Comparison of ENCODE assay signal across 13 cellular contexts in genomic region chr1:1024421-1025415, GRCh38. TPM values are rescaled to one million over a fixed set of nuclear protein-coding genes. Genes with fewer than 3 reads are reported as not detected.
DNase-seq lines count a peak whose midpoint lies in the region; ATAC-seq and TF ChIP-seq lines count a peak whose summit lies in the region.
"Had no signal": no experiment of that assay in that cellular context is flagged by ENCODE, and none has a peak within 500 bp of the region (broad histone marks: within the 10 kb centered on the region; RNA-seq: fewer than 3 reads in every experiment).

No MANE protein-coding gene starts in this region.

- in situ Hi-C loops in Caki2 (cut with HindIII; ENCODE audit: low pct_unique_long_range_greater_than_20kb, low sequenced_read_pairs), result no loop called here

- H3K9me3 Mint-ChIP-seq in nephron, result no peaks in the 10 kb centered on the region
- no peaks in the 10 kb centered on the region for H3K9me3 Mint-ChIP-seq in CD8-positive, alpha-beta memory T cell
- H3K9me3 Mint-ChIP-seq: activated naive CD4-positive, alpha-beta T cell treated with anti-CD3 and anti-CD28 coated beads, Interleukin-2, amount 50 U/mL, for 72 hours; CD4-positive, CD25-positive, alpha-beta regulatory T cell had no signal

- POLR2A ChIA-PET in CD8-positive, alpha-beta memory T cell (lab: Charles Lee), result interaction anchor here (0.6 kb wide), 1 partner anchor 18 kb away, joined by 3 read pairs; no protein-coding TSS in a partner anchor

- peak overlapping the region in 1 of 3 experiments; percentile 81 for H3K27ac Mint-ChIP-seq in nephron
- no peak overlapping the region for H3K27ac Mint-ChIP-seq in CD8-positive, alpha-beta memory T cell
- H3K27ac Mint-ChIP-seq: activated naive CD4-positive, alpha-beta T cell treated with anti-CD3 and anti-CD28 coated beads, Interleukin-2, amount 50 U/mL, for 72 hours; CD4-positive, CD25-positive, alpha-beta regulatory T cell had no signal

- CTCF ChIA-PET in CD8-positive, alpha-beta memory T cell (lab: Charles Lee), result no interaction called here

- H3K27ac ChIP-seq in RWPE2 (ENCODE audit: poor library complexity, severe bottlenecking), result peak overlapping the region; percentile 96
- no peak overlapping the region for H3K27ac ChIP-seq in CD8-positive, alpha-beta memory T cell (ENCODE audit: low read depth, low read length)

- H3K36me3 ChIP-seq in RWPE2 (ENCODE audit: low read depth), result peaks cover 55% of the 10 kb centered on the region
- H3K36me3 ChIP-seq in CD8-positive, alpha-beta memory T cell (ENCODE audit: insufficient read depth, low read length), result no peaks in the 10 kb centered on the region

- H3K36me3 Mint-ChIP-seq in nephron (ENCODE audit: low read depth), result no peaks in the 10 kb centered on the region
- H3K36me3 Mint-ChIP-seq in CD8-positive, alpha-beta memory T cell, result no peaks in the 10 kb centered on the region
- H3K36me3 Mint-ChIP-seq: activated naive CD4-positive, alpha-beta T cell treated with anti-CD3 and anti-CD28 coated beads, Interleukin-2, amount 50 U/mL, for 72 hours; CD4-positive, CD25-positive, alpha-beta regulatory T cell had no signal

- peak overlapping the region; percentile 26 for H3K4me3 ChIP-seq in RWPE2 (ENCODE audit: severe bottlenecking)
- H3K4me3 ChIP-seq in CD8-positive, alpha-beta memory T cell (ENCODE audit: low read length), result no peak overlapping the region

- peak; percentile 78 for DNase-seq in Caki2 (ENCODE audit: low read depth)
- DNase-seq in RWPE2 (ENCODE audit: low spot score), result peak; percentile 93
- DNase-seq in glomerular visceral epithelial cell (ENCODE audit: extremely low spot score), result peak; percentile 88
- DNase-seq in CD8-positive, alpha-beta memory T cell, result no peak
- DNase-seq: CD4-positive, CD25-positive, alpha-beta regulatory T cell; Kasumi-1 had no signal

- peak overlapping the region in 2 of 3 experiments; percentile 53 to 56 for H3K4me3 Mint-ChIP-seq in nephron
- no peak overlapping the region for H3K4me3 Mint-ChIP-seq in CD8-positive, alpha-beta memory T cell
- H3K4me3 Mint-ChIP-seq: CD4-positive, CD25-positive, alpha-beta regulatory T cell had no signal

- peaks cover 26% of the 10 kb centered on the region for H3K4me1 Mint-ChIP-seq in nephron
- peaks cover 0 to 10% (median 3%) of the 10 kb centered on the region in 3 donors for H3K4me1 Mint-ChIP-seq in CD8-positive, alpha-beta memory T cell

- no peak for TF ChIP-seq CTCF in RWPE2 (IDR thresholded peaks at IDR 0.05; ENCODE audit: poor library complexity, severe bottlenecking)
- TF ChIP-seq CTCF in nephron (IDR thresholded peaks at IDR 0.05; ENCODE audit: unreplicated experiment in 3 of 3), result no peak

- H3K4me1 ChIP-seq in RWPE2 (ENCODE audit: insufficient read depth, poor library complexity, severe bottlenecking), result peaks cover 29% of the 10 kb centered on the region
- peaks cover 9% of the 10 kb centered on the region for H3K4me1 ChIP-seq in CD8-positive, alpha-beta memory T cell (ENCODE audit: insufficient read depth, low read length)

- H3K27me3 ChIP-seq in RWPE2 (ENCODE audit: insufficient read depth, poor library complexity, severe bottlenecking), result no peaks in the 10 kb centered on the region
- no peaks in the 10 kb centered on the region for H3K27me3 ChIP-seq in CD8-positive, alpha-beta memory T cell (ENCODE audit: insufficient read depth, low read length, poor library complexity, severe bottlenecking)

- ATAC-seq in RWPE2 (ENCODE audit: low read depth) (peak; percentile 69), HG03196 (IDR thresholded peaks at IDR 0.05; ENCODE audit: unreplicated experiment) (no peak), GM21447 (IDR thresholded peaks at IDR 0.05; ENCODE audit: unreplicated experiment) (no peak), HG03378 (IDR thresholded peaks at IDR 0.05; ENCODE audit: unreplicated experiment) (no peak)
- ATAC-seq: activated CD4-positive, CD25-positive, alpha-beta regulatory T cell treated with anti-CD3 and anti-CD28 coated beads, Interleukin-2, amount 50 U/mL, for 24 hours; activated naive CD4-positive, alpha-beta T cell treated with anti-CD3 and anti-CD28 coated beads, Interleukin-2, amount 50 U/mL, for 72 hours had no signal

- H3K9me3 ChIP-seq in RWPE2 (ENCODE audit: severe bottlenecking), result no peaks in the 10 kb centered on the region
- no peaks in the 10 kb centered on the region for H3K9me3 ChIP-seq in CD8-positive, alpha-beta memory T cell (ENCODE audit: low read length)

- no peaks in the 10 kb centered on the region for H3K27me3 Mint-ChIP-seq in nephron (ENCODE audit: low read depth)
- H3K27me3 Mint-ChIP-seq in CD8-positive, alpha-beta memory T cell, result peaks cover 0 to 3% of the 10 kb centered on the region in 2 donors

RNA-seq across cellular contexts. Expression of gene AGRN, which starts 4.8 kb away (rescaled TPM):
- total RNA-seq in Caki2 (2014; rRNA removed; shearing (Covaris generic); ENCODE audit: low replicate concordance), result 246 and 278 TPM in 2 replicates
- 1 to 10 TPM; 7.1 to 8.0 TPM for total RNA-seq in CD8-positive, alpha-beta memory T cell
- not detected for polyA plus RNA-seq in CD8-positive, alpha-beta memory T cell

RNA-seq across cellular contexts. Expression of gene ISG15, which starts 11.4 kb away (rescaled TPM):
- total RNA-seq in Caki2 (2014; rRNA removed; shearing (Covaris generic); ENCODE audit: low replicate concordance), result 129 and 152 TPM in 2 replicates
- 10 to 100 TPM; 16.9 to 20.4 TPM for total RNA-seq in CD8-positive, alpha-beta memory T cell
- 250 TPM for polyA plus RNA-seq in CD8-positive, alpha-beta memory T cell

RNA-seq across cellular contexts. Expression of gene HES4, which starts 24.8 kb away (rescaled TPM):
- 45.3 and 73.0 TPM in 2 replicates for total RNA-seq in Caki2 (2014; rRNA removed; shearing (Covaris generic); ENCODE audit: low replicate concordance)
- total RNA-seq in CD8-positive, alpha-beta memory T cell, result under 1 TPM; 0.24 to 0.62 TPM
- polyA plus RNA-seq in CD8-positive, alpha-beta memory T cell, result not detected

RNA-seq across cellular contexts. Expression of gene PERM1, which starts 42.8 kb away (rescaled TPM):
- 0.20 TPM in 1 of 2 replicates, not detected in the other for total RNA-seq in Caki2 (2014; rRNA removed; shearing (Covaris generic); ENCODE audit: low replicate concordance)
- total RNA-seq in CD8-positive, alpha-beta memory T cell, result not detected
- polyA plus RNA-seq in CD8-positive, alpha-beta memory T cell, result not detected
- total RNA-seq: activated naive CD4-positive, alpha-beta T cell treated with anti-CD3 and anti-CD28 coated beads, Interleukin-2, amount 50 U/mL, for 72 hours; CD4-positive, CD25-positive, alpha-beta regulatory T cell had no signal
- polyA plus RNA-seq: CD4-positive, CD25-positive, alpha-beta regulatory T cell had no signal

RNA-seq across cellular contexts. Expression of gene RNF223, which starts 49.4 kb away (rescaled TPM):
- total RNA-seq in Caki2 (2014; rRNA removed; shearing (Covaris generic); ENCODE audit: low replicate concordance), result not detected in 2 replicates
- total RNA-seq in CD8-positive, alpha-beta memory T cell, result not detected
- polyA plus RNA-seq in CD8-positive, alpha-beta memory T cell, result not detected
- total RNA-seq: activated naive CD4-positive, alpha-beta T cell treated with anti-CD3 and anti-CD28 coated beads, Interleukin-2, amount 50 U/mL, for 72 hours; CD4-positive, CD25-positive, alpha-beta regulatory T cell; posterior vena cava had no signal
- polyA plus RNA-seq: CD4-positive, CD25-positive, alpha-beta regulatory T cell had no signal

Comparison
In these comparisons a context has a peak if more than half of its experiments do, and no peak if none do; other contexts are left out.
1. DNase-seq: peak in Caki2 (single experiment), RWPE2 (single experiment) and glomerular visceral epithelial cell (single experiment); none in CD8-positive, alpha-beta memory T cell (0 of 5).
2. H3K4me3 Mint-ChIP-seq: peak in nephron (2 of 3); none in CD8-positive, alpha-beta memory T cell (0 of 7).
3. RNA of gene AGRN, which starts 4.8 kb away (total RNA-seq): 246 to 278 TPM in Caki2; 7.1 to 8.0 TPM in CD8-positive, alpha-beta memory T cell; every median in the first group is over 10 times any median in the second.
4. RNA of gene HES4, which starts 24.8 kb away (total RNA-seq): 45.3 to 73.0 TPM in Caki2; 0.24 to 0.62 TPM in CD8-positive, alpha-beta memory T cell; every median in the first group is over 10 times any median in the second.